ENCODE assay signal across 16 cellular contexts in genomic region chr15:72009207-72009606, GRCh38.
A peak's percentile ranks its signal among the peaks of the same experiment; 100 is the strongest.
DNase-seq lines count a peak whose midpoint lies in the region; ATAC-seq and TF ChIP-seq lines count a peak whose summit lies in the region.
"Had no signal": no experiment of that assay in that cellular context is flagged by ENCODE, and none has a peak within 500 bp of the region (broad histone marks: within the 10 kb centered on the region; RNA-seq: fewer than 3 reads in every experiment).

No MANE protein-coding gene starts in this region.

- H3K9me3 ChIP-seq in left ventricle myocardium inferior (replicated peaks) = no peaks in the 10 kb centered on the region
- H3K9me3 ChIP-seq: SJSA1 had no signal

- H3K4me3 ChIP-seq in kidney epithelial cell (ENCODE audit: low read depth, low read length) (no peak overlapping the region), left ventricle myocardium inferior (no peak overlapping the region)
- H3K4me3 ChIP-seq: SJSA1 had no signal

- peak; percentile 58 for ATAC-seq in GM18508 (IDR thresholded peaks at IDR 0.05; ENCODE audit: insufficient read depth, unreplicated experiment)
- ATAC-seq: foreskin keratinocyte, sciatic nerve had no signal

- no peak for TF ChIP-seq CTCF in kidney epithelial cell (IDR thresholded peaks at IDR 0.05; ENCODE audit: insufficient read depth, low read length, poor library complexity, severe bottlenecking)
- TF ChIP-seq CTCF in progenitor cell of endocrine pancreas (IDR thresholded peaks at IDR 0.05; ENCODE audit: unreplicated experiment) = no peak
- no peak for TF ChIP-seq CTCF in left ventricle myocardium inferior (IDR thresholded peaks at IDR 0.05; ENCODE audit: borderline replicate concordance)

- no peaks in the 10 kb centered on the region for H3K36me3 ChIP-seq in kidney epithelial cell (ENCODE audit: control insufficient read depth, insufficient read depth, low read length)
- peaks cover 35% of the 10 kb centered on the region for H3K36me3 ChIP-seq in left ventricle myocardium inferior

- H3K27me3 ChIP-seq in kidney epithelial cell (ENCODE audit: control insufficient read depth, insufficient read depth, low read length) (no peaks in the 10 kb centered on the region), left ventricle myocardium inferior (ENCODE audit: low read depth) (no peaks in the 10 kb centered on the region)
- H3K27me3 ChIP-seq: foreskin keratinocyte, SJSA1 had no signal

- intact Hi-C loops in left ventricle myocardium inferior (cut with micrococcal nuclease) = no loop called here

- H3K27me3 Mint-ChIP-seq in progenitor cell of endocrine pancreas = no peaks in the 10 kb centered on the region

- peaks cover 31% of the 10 kb centered on the region for H3K4me1 Mint-ChIP-seq in progenitor cell of endocrine pancreas (ENCODE audit: low read depth)

- no peaks in the 10 kb centered on the region for H3K4me1 ChIP-seq in left ventricle myocardium inferior
- H3K4me1 ChIP-seq: foreskin keratinocyte, SJSA1 had no signal

- H3K27ac Mint-ChIP-seq in progenitor cell of endocrine pancreas = peak overlapping the region; percentile 95

- H3K36me3 Mint-ChIP-seq in progenitor cell of endocrine pancreas (ENCODE audit: insufficient read depth) = no peaks in the 10 kb centered on the region

- H3K4me3 Mint-ChIP-seq in progenitor cell of endocrine pancreas (ENCODE audit: low read depth) = peak overlapping the region; percentile 27

- H3K27ac ChIP-seq in left ventricle myocardium inferior (replicated peaks) = no peak overlapping the region
- H3K27ac ChIP-seq: foreskin keratinocyte, SJSA1 had no signal

- no peaks in the 10 kb centered on the region for H3K9me3 Mint-ChIP-seq in progenitor cell of endocrine pancreas (ENCODE audit: low read depth)

- peak; percentile 52 for DNase-seq in HuH-7.5 (ENCODE audit: low spot score)
- DNase-seq in kidney epithelial cell (ENCODE audit: low read depth) = peak; percentile 45
- peak; percentile 33 for DNase-seq in progenitor cell of endocrine pancreas (ENCODE audit: low spot score, unreplicated experiment)
- no peak for DNase-seq in left ventricle myocardium inferior
- no peak for DNase-seq in NCI-H2081 (lab: John Stamatoyannopoulos, UW)
- DNase-seq in activated T-cell treated with anti-CD3 and anti-CD28 coated beads, Interleukin-2, amount 50 U/mL, for 1 hour = no peak
- DNase-seq in activated naive CD4-positive, alpha-beta T cell treated with anti-CD3 and anti-CD28 coated beads, Interleukin-2, amount 50 U/mL, for 16 hours = no peak
- DNase-seq: activated CD4-positive, CD25-positive, alpha-beta regulatory T cell treated with anti-CD3 and anti-CD28 coated beads, Interleukin-2, amount 50 U/mL, for 72 hours; aorta; foreskin keratinocyte; NCI-H187; stimulated activated CD4-positive, alpha-beta T cell treated with anti-CD3 and anti-CD28 coated beads, Interleukin-1b, Interleukin-23, amount 100 ng/mL, for 48 hours; T-helper 9 cell had no signal

Comparison
In these comparisons a context has a peak if more than half of its experiments do, and no peak if none do; other contexts are left out.
1. DNase-seq: peak in HuH-7.5 (single experiment), kidney epithelial cell (single experiment) and progenitor cell of endocrine pancreas (single experiment); none in left ventricle myocardium inferior (single experiment), NCI-H2081 (0 of 2), activated T-cell treated with anti-CD3 and anti-CD28 coated beads, Interleukin-2, amount 50 U/mL, for 1 hour (single experiment) and activated naive CD4-positive, alpha-beta T cell treated with anti-CD3 and anti-CD28 coated beads, Interleukin-2, amount 50 U/mL, for 16 hours (single experiment).